Comparison of ENCODE assay signal across 1 cellular context in the genomic region with DNA sequence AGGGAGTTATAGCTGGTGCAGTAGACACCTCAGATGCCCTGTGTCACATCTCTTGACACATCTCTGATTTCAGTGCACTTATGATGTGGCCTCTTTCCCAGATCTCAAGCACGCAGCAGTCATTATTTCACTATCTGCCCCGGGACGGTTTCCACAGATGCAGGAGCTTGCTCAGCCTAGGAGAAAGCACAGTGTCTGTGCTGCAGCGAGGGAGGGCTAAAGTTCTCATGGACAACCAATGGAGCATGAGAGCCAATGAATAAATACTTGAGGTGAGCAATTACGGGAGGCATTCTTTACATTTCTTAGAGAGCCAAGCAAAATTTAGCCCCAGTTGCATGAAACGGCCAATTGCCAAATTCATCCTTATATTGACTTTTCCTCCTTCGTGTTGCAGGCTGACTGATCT.
TF ChIP-seq lines count a peak whose summit lies in the region.

No MANE protein-coding gene starts in this region.

TF ChIP-seq in GM23338, 12 proteins besides CTCF, POLR2A, EP300 and RAD21 (continued from another document):
- TF ChIP-seq, protein P1, sequence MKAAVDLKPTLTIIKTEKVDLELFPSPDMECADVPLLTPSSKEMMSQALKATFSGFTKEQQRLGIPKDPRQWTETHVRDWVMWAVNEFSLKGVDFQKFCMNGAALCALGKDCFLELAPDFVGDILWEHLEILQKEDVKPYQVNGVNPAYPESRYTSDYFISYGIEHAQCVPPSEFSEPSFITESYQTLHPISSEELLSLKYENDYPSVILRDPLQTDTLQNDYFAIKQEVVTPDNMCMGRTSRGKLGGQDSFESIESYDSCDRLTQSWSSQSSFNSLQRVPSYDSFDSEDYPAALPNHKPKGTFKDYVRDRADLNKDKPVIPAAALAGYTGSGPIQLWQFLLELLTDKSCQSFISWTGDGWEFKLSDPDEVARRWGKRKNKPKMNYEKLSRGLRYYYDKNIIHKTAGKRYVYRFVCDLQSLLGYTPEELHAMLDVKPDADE (IDR thresholded peaks at IDR 0.05) = no peak
- TF ChIP-seq JUNB (IDR thresholded peaks at IDR 0.05; ENCODE audit: unreplicated experiment) (no peak), NANOG (IDR thresholded peaks at IDR 0.05; ENCODE audit: borderline replicate concordance) (no peak), CREB1 (CRISPR knock-in tag; IDR thresholded peaks at IDR 0.05; ENCODE audit: low read depth) (no peak)
- TF ChIP-seq, protein P2, sequence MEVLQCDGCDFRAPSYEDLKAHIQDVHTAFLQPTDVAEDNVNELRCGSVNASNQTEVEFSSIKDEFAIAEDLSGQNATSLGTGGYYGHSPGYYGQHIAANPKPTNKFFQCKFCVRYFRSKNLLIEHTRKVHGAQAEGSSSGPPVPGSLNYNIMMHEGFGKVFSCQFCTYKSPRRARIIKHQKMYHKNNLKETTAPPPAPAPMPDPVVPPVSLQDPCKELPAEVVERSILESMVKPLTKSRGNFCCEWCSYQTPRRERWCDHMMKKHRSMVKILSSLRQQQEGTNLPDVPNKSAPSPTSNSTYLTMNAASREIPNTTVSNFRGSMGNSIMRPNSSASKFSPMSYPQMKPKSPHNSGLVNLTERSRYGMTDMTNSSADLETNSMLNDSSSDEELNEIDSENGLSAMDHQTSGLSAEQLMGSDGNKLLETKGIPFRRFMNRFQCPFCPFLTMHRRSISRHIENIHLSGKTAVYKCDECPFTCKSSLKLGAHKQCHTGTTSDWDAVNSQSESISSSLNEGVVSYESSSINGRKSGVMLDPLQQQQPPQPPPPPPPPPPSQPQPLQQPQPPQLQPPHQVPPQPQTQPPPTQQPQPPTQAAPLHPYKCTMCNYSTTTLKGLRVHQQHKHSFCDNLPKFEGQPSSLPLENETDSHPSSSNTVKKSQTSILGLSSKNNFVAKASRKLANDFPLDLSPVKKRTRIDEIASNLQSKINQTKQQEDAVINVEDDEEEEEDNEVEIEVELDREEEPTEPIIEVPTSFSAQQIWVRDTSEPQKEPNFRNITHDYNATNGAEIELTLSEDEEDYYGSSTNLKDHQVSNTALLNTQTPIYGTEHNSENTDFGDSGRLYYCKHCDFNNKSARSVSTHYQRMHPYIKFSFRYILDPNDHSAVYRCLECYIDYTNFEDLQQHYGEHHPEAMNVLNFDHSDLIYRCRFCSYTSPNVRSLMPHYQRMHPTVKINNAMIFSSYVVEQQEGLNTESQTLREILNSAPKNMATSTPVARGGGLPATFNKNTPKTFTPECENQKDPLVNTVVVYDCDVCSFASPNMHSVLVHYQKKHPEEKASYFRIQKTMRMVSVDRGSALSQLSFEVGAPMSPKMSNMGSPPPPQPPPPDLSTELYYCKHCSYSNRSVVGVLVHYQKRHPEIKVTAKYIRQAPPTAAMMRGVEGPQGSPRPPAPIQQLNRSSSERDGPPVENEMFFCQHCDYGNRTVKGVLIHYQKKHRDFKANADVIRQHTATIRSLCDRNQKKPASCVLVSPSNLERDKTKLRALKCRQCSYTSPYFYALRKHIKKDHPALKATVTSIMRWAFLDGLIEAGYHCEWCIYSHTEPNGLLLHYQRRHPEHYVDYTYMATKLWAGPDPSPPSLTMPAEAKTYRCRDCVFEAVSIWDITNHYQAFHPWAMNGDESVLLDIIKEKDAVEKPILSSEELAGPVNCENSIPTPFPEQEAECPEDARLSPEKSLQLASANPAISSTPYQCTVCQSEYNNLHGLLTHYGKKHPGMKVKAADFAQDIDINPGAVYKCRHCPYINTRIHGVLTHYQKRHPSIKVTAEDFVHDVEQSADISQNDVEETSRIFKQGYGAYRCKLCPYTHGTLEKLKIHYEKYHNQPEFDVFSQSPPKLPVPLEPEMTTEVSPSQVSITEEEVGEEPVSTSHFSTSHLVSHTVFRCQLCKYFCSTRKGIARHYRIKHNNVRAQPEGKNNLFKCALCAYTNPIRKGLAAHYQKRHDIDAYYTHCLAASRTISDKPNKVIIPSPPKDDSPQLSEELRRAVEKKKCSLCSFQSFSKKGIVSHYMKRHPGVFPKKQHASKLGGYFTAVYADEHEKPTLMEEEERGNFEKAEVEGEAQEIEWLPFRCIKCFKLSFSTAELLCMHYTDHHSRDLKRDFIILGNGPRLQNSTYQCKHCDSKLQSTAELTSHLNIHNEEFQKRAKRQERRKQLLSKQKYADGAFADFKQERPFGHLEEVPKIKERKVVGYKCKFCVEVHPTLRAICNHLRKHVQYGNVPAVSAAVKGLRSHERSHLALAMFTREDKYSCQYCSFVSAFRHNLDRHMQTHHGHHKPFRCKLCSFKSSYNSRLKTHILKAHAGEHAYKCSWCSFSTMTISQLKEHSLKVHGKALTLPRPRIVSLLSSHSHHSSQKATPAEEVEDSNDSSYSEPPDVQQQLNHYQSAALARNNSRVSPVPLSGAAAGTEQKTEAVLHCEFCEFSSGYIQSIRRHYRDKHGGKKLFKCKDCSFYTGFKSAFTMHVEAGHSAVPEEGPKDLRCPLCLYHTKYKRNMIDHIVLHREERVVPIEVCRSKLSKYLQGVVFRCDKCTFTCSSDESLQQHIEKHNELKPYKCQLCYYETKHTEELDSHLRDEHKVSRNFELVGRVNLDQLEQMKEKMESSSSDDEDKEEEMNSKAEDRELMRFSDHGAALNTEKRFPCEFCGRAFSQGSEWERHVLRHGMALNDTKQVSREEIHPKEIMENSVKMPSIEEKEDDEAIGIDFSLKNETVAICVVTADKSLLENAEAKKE (CRISPR knock-in tag; IDR thresholded peaks at IDR 0.05) = no peak
- TF ChIP-seq, protein P3, sequence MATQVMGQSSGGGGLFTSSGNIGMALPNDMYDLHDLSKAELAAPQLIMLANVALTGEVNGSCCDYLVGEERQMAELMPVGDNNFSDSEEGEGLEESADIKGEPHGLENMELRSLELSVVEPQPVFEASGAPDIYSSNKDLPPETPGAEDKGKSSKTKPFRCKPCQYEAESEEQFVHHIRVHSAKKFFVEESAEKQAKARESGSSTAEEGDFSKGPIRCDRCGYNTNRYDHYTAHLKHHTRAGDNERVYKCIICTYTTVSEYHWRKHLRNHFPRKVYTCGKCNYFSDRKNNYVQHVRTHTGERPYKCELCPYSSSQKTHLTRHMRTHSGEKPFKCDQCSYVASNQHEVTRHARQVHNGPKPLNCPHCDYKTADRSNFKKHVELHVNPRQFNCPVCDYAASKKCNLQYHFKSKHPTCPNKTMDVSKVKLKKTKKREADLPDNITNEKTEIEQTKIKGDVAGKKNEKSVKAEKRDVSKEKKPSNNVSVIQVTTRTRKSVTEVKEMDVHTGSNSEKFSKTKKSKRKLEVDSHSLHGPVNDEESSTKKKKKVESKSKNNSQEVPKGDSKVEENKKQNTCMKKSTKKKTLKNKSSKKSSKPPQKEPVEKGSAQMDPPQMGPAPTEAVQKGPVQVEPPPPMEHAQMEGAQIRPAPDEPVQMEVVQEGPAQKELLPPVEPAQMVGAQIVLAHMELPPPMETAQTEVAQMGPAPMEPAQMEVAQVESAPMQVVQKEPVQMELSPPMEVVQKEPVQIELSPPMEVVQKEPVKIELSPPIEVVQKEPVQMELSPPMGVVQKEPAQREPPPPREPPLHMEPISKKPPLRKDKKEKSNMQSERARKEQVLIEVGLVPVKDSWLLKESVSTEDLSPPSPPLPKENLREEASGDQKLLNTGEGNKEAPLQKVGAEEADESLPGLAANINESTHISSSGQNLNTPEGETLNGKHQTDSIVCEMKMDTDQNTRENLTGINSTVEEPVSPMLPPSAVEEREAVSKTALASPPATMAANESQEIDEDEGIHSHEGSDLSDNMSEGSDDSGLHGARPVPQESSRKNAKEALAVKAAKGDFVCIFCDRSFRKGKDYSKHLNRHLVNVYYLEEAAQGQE (IDR thresholded peaks at IDR 0.05; ENCODE audit: unreplicated experiment) = no peak
